In genomic region chrX:153735274-153735673, GRCh38 we compare ENCODE assay signal across 16 cellular contexts. TPM values are rescaled to one million over a fixed set of nuclear protein-coding genes. Genes with fewer than 3 reads are reported as not detected.
DNase-seq lines count a peak whose midpoint lies in the region; ATAC-seq, FAIRE-seq and TF ChIP-seq lines count a peak whose summit lies in the region.
"Had no signal": no experiment of that assay in that cellular context is flagged by ENCODE, and none has a peak within 500 bp of the region (broad histone marks: within the 10 kb centered on the region; RNA-seq: fewer than 3 reads in every experiment).

No MANE protein-coding gene starts in this region.

- peaks cover 15% of the 10 kb centered on the region for H3K36me3 Mint-ChIP-seq in CD4-positive, CD25-positive, alpha-beta regulatory T cell
- peaks cover 6% of the 10 kb centered on the region for H3K36me3 Mint-ChIP-seq in effector memory CD8-positive, alpha-beta T cell (ENCODE audit: insufficient read depth)

- H3K27me3 Mint-ChIP-seq in CD4-positive, CD25-positive, alpha-beta regulatory T cell: no peaks in the 10 kb centered on the region
- H3K27me3 Mint-ChIP-seq in effector memory CD8-positive, alpha-beta T cell: no peaks in the 10 kb centered on the region

- peak in 1 of 3 donors; percentile 48 for DNase-seq in CD4-positive, CD25-positive, alpha-beta regulatory T cell
- DNase-seq in GM12891 (ENCODE audit: insufficient read length, low spot score) (no peak), NCI-H526 treated with DMSO at 0.1 percent for 48 hours (lab: John Stamatoyannopoulos, UW) (peak; percentile 39), AG08396 (ENCODE audit: low spot score) (no peak), NCI-H1105 treated with DMSO at 0.1 percent for 48 hours (lab: John Stamatoyannopoulos, UW) (no peak)
- DNase-seq in effector memory CD8-positive, alpha-beta T cell: no peak
- DNase-seq in effector CD8-positive, alpha-beta T cell (lab: John Stamatoyannopoulos, UW): no peak
- DNase-seq: adrenal gland, DMS153, heart right ventricle, KG1, NCI-H345, SIG-M5 had no signal

- no peak for TF ChIP-seq POLR2A in GM12891 (IDR thresholded peaks at IDR 0.05; ENCODE audit: low read depth, low read length)

- no peak overlapping the region for H3K27ac ChIP-seq in CD4-positive, CD25-positive, alpha-beta regulatory T cell (ENCODE audit: insufficient read depth, low read length, poor library complexity, severe bottlenecking)
- H3K27ac ChIP-seq: adrenal gland, heart right ventricle had no signal

- no peaks in the 10 kb centered on the region for H3K9me3 ChIP-seq in CD4-positive, CD25-positive, alpha-beta regulatory T cell (ENCODE audit: control insufficient read depth in 2 of 2, low read length in 2 of 2)
- H3K9me3 ChIP-seq: adrenal gland had no signal

- H3K4me3 Mint-ChIP-seq in CD4-positive, CD25-positive, alpha-beta regulatory T cell: peak overlapping the region in 1 of 4 donors; percentile 41
- H3K4me3 Mint-ChIP-seq in effector memory CD8-positive, alpha-beta T cell: no peak overlapping the region

- peak; percentile 37 to 53 for ATAC-seq in CD4-positive, CD25-positive, alpha-beta regulatory T cell (ENCODE audit: low read depth in 2 of 2)
- ATAC-seq in effector memory CD8-positive, alpha-beta T cell (replicated peaks): peak; percentile 89
- ATAC-seq in HG02938 (IDR thresholded peaks at IDR 0.05; ENCODE audit: unreplicated experiment): no peak
- ATAC-seq: heart right ventricle had no signal

- H3K27me3 ChIP-seq in CD4-positive, CD25-positive, alpha-beta regulatory T cell (ENCODE audit: control insufficient read depth, insufficient read depth, low read length): no peaks in the 10 kb centered on the region
- H3K27me3 ChIP-seq: adrenal gland, heart right ventricle had no signal

- H3K4me3 ChIP-seq in CD4-positive, CD25-positive, alpha-beta regulatory T cell (ENCODE audit: low read depth, low read length): no peak overlapping the region
- H3K4me3 ChIP-seq: adrenal gland, heart right ventricle had no signal

- peaks cover 5 to 19% (median 14%) of the 10 kb centered on the region in 4 donors for H3K4me1 Mint-ChIP-seq in CD4-positive, CD25-positive, alpha-beta regulatory T cell
- peaks cover 19 to 26% of the 10 kb centered on the region in 2 donors for H3K4me1 Mint-ChIP-seq in effector memory CD8-positive, alpha-beta T cell (ENCODE audit: low read depth in 2 of 2)

- no peaks in the 10 kb centered on the region for H3K36me3 ChIP-seq in CD4-positive, CD25-positive, alpha-beta regulatory T cell (ENCODE audit: control insufficient read depth, insufficient read depth, low read length)
- H3K36me3 ChIP-seq: adrenal gland had no signal

- peak; percentile 95 for FAIRE-seq in GM12891 (lab: Jason Lieb, UNC)
- FAIRE-seq: endometrium, H54 had no signal

- H3K9me3 Mint-ChIP-seq in CD4-positive, CD25-positive, alpha-beta regulatory T cell: peaks cover 0 to 3% (median 0%) of the 10 kb centered on the region in 7 donors
- no peaks in the 10 kb centered on the region for H3K9me3 Mint-ChIP-seq in effector memory CD8-positive, alpha-beta T cell

- H3K4me1 ChIP-seq in CD4-positive, CD25-positive, alpha-beta regulatory T cell (ENCODE audit: control insufficient read depth, insufficient read depth, low read length, poor library complexity, severe bottlenecking): peaks cover 2% of the 10 kb centered on the region

- no peak overlapping the region for H3K27ac Mint-ChIP-seq in CD4-positive, CD25-positive, alpha-beta regulatory T cell
- H3K27ac Mint-ChIP-seq in effector memory CD8-positive, alpha-beta T cell: peak overlapping the region in 1 of 2 donors; percentile 62

TF ChIP-seq in GM12891, 5 proteins besides CTCF, POLR2A, EP300 and RAD21:
- TF ChIP-seq POU2F2 (IDR thresholded peaks at IDR 0.05; ENCODE audit: low read depth, low read length) (0 out of 2 replicates have a peak, but pooled peaks have one; percentile 13), POLR2AphosphoS5 (IDR thresholded peaks at IDR 0.05; ENCODE audit: low read depth, low read length) (no peak), PAX5 (IDR thresholded peaks at IDR 0.05; ENCODE audit: insufficient read depth, low read length, severe bottlenecking) (no peak), SPI1 (IDR thresholded peaks at IDR 0.05; ENCODE audit: low read depth, low read length) (no peak), TAF1 (IDR thresholded peaks at IDR 0.05; ENCODE audit: low read depth, low read length) (no peak)

RNA-seq across cellular contexts. Expression of gene ABCD1, which starts 10.6 kb away (rescaled TPM):
- 7.5 TPM for total RNA-seq in CD4-positive, CD25-positive, alpha-beta regulatory T cell
- polyA plus RNA-seq in CD4-positive, CD25-positive, alpha-beta regulatory T cell: 1 to 10 TPM; 1.1 to 3.4 (median 1.5) TPM
- polyA plus RNA-seq in GM12891 (2012; ENCODE audit: low read depth, missing spikeins): 2.1 TPM

RNA-seq across cellular contexts. Expression of gene BCAP31, which starts 11.1 kb away (rescaled TPM):
- 99.9 TPM for total RNA-seq in CD4-positive, CD25-positive, alpha-beta regulatory T cell
- polyA plus RNA-seq in CD4-positive, CD25-positive, alpha-beta regulatory T cell: 100 to 1,000 TPM; 261 to 318 (median 276) TPM
- 105 TPM for polyA plus RNA-seq in GM12891 (2012; ENCODE audit: low read depth, missing spikeins)

RNA-seq across cellular contexts. Expression of gene PLXNB3, which starts 28.8 kb away (rescaled TPM):
- total RNA-seq in CD4-positive, CD25-positive, alpha-beta regulatory T cell: 0.52 TPM
- polyA plus RNA-seq in CD4-positive, CD25-positive, alpha-beta regulatory T cell: not detected
- polyA plus RNA-seq in GM12891 (2012; ENCODE audit: low read depth, missing spikeins): 0.03 TPM

RNA-seq across cellular contexts. Expression of gene SRPK3, which starts 45.6 kb away (rescaled TPM):
- total RNA-seq in CD4-positive, CD25-positive, alpha-beta regulatory T cell: not detected
- polyA plus RNA-seq in CD4-positive, CD25-positive, alpha-beta regulatory T cell: not detected
- polyA plus RNA-seq in GM12891 (2012; ENCODE audit: low read depth, missing spikeins): 0.13 TPM

RNA-seq across cellular contexts. Expression of gene SLC6A8, which starts 47.5 kb away (rescaled TPM):
- total RNA-seq in CD4-positive, CD25-positive, alpha-beta regulatory T cell: 3.4 TPM
- under 1 TPM; 0.08 to 0.72 (median 0.18) TPM for polyA plus RNA-seq in CD4-positive, CD25-positive, alpha-beta regulatory T cell
- 3.0 TPM for polyA plus RNA-seq in GM12891 (2012; ENCODE audit: low read depth, missing spikeins)
